In genomic region chr13:22915442-22916082, GRCh38 we compare ENCODE assay signal across 8 cellular contexts.
DNase-seq lines count a peak whose midpoint lies in the region; ATAC-seq and TF ChIP-seq lines count a peak whose summit lies in the region.

No MANE protein-coding gene starts in this region.

- H3K4me2 ChIP-seq in DOHH2 (ENCODE audit: low read length) (peak overlapping the region; percentile 52), H9 (ENCODE audit: insufficient read depth, insufficient read length, low read length) (peak overlapping the region; percentile 61)

- H3K23ac ChIP-seq in H9 (ENCODE audit: insufficient read length, low read depth, low read length), result no peak overlapping the region

- H3K27ac Mint-ChIP-seq in H9, result peak overlapping the region in 2 of 3 experiments; percentile 91 to 94; a peak in 3 of 7 replicates

- H3K27ac ChIP-seq in DOHH2 (ENCODE audit: low read depth, low read length) (no peak overlapping the region), H9 (ENCODE audit: insufficient read length, low read depth, low read length) (no peak overlapping the region), liver (ENCODE audit: low read depth in 1 of 2, low read length in 2 of 2) (no peak overlapping the region), subcutaneous abdominal adipose tissue (ENCODE audit: low read depth, low read length) (no peak overlapping the region)

- H3K27me3 ChIP-seq in DOHH2 (ENCODE audit: control insufficient read depth, low read length), result no peaks in the 10 kb centered on the region
- H3K27me3 ChIP-seq in H9 (ENCODE audit: insufficient read depth, low read length), result no peaks in the 10 kb centered on the region
- no peaks in the 10 kb centered on the region for H3K27me3 ChIP-seq in liver (ENCODE audit: control insufficient read depth in 4 of 4, insufficient read depth in 4 of 4, low read length in 3 of 4)
- H3K27me3 ChIP-seq in subcutaneous abdominal adipose tissue (ENCODE audit: control insufficient read depth in 5 of 5, insufficient read depth in 4 of 5, low read length in 5 of 5), result no peaks in the 10 kb centered on the region

- peak overlapping the region; percentile 70 for H3K14ac ChIP-seq in H9 (ENCODE audit: insufficient read depth, low read length)

- H3K79me2 ChIP-seq in DOHH2 (ENCODE audit: control insufficient read depth, low read length), result no peaks in the 10 kb centered on the region
- H3K79me2 ChIP-seq in H9 (ENCODE audit: insufficient read depth, low read length), result no peaks in the 10 kb centered on the region

- peak overlapping the region; percentile 46 for H3K18ac ChIP-seq in H9 (ENCODE audit: insufficient read length, low read depth, low read length)

- H3K9me3 Mint-ChIP-seq in H9, result peaks cover 5 to 6% of the 10 kb centered on the region in 2 experiments; a peak in 3 of 5 replicates

- no peaks in the 10 kb centered on the region for H4K20me1 ChIP-seq in DOHH2 (ENCODE audit: control insufficient read depth, insufficient read depth, low read depth, low read length)
- H4K20me1 ChIP-seq in H9 (ENCODE audit: control insufficient read depth, insufficient read depth, insufficient read length), result no peaks in the 10 kb centered on the region

- no peak for TF ChIP-seq RAD21 in liver (IDR thresholded peaks at IDR 0.05)

- TF ChIP-seq CTCF in DOHH2 (IDR thresholded peaks at IDR 0.05; ENCODE audit: low read depth, low read length, poor library complexity, severe bottlenecking) (no peak), H9 (conservative IDR thresholded peaks at IDR 0.05) (peak; percentile 57), liver (IDR thresholded peaks at IDR 0.05; ENCODE audit: low read depth, low read length, missing input control) (no peak)

- no peak overlapping the region for H2AK5ac ChIP-seq in H9 (ENCODE audit: insufficient read length, low read length)

- no peaks in the 10 kb centered on the region for H3K36me3 ChIP-seq in DOHH2 (ENCODE audit: control insufficient read depth, low read length)
- H3K36me3 ChIP-seq in liver (ENCODE audit: control insufficient read depth in 4 of 4, insufficient read depth in 3 of 4, low read depth in 1 of 4, low read length in 3 of 4), result no peaks in the 10 kb centered on the region
- H3K36me3 ChIP-seq in subcutaneous abdominal adipose tissue (ENCODE audit: control insufficient read depth in 5 of 5, insufficient read depth in 5 of 5, low read length in 5 of 5), result no peaks in the 10 kb centered on the region

- H2BK5ac ChIP-seq in H9 (ENCODE audit: insufficient read length, low read length), result no peak overlapping the region

- no peak overlapping the region for H2BK120ac ChIP-seq in H9 (ENCODE audit: low read depth, low read length, poor library complexity, severe bottlenecking)

- no peak overlapping the region for H3T11ph ChIP-seq in H9 (ENCODE audit: low read length)

- H3K56ac ChIP-seq in H9 (ENCODE audit: insufficient read length, low read depth, low read length), result no peak overlapping the region

- no peak overlapping the region for H4K91ac ChIP-seq in H9 (ENCODE audit: insufficient read length, low read depth, low read length)

- no peaks in the 10 kb centered on the region for H3K9me2 ChIP-seq in DOHH2 (replicated peaks; ENCODE audit: control insufficient read depth, low read length)

- H3K9me3 ChIP-seq in DOHH2 (ENCODE audit: control insufficient read depth, insufficient read depth, low read length) (no peaks in the 10 kb centered on the region), H9 (ENCODE audit: control insufficient read depth, low read depth, low read length) (no peaks in the 10 kb centered on the region), liver (ENCODE audit: control insufficient read depth in 4 of 4, low read length in 3 of 4) (no peaks in the 10 kb centered on the region), subcutaneous abdominal adipose tissue (ENCODE audit: control insufficient read depth in 5 of 5, low read length in 5 of 5) (no peaks in the 10 kb centered on the region)

- H3K4me1 ChIP-seq in DOHH2 (ENCODE audit: control insufficient read depth, low read length) (peaks cover 9% of the 10 kb centered on the region), H9 (ENCODE audit: insufficient read depth, low read length) (no peaks in the 10 kb centered on the region), liver (ENCODE audit: control insufficient read depth in 4 of 4, insufficient read depth in 4 of 4, low read length in 3 of 4) (peaks cover 0 to 3% (median under 1%) of the 10 kb centered on the region in 4 donors), subcutaneous abdominal adipose tissue (ENCODE audit: control insufficient read depth in 5 of 5, insufficient read depth in 5 of 5, low read length in 5 of 5) (peaks cover 0 to 13% (median 6%) of the 10 kb centered on the region in 5 donors)

- H3K4ac ChIP-seq in H9 (ENCODE audit: low read depth, low read length), result no peak overlapping the region

- H2BK20ac ChIP-seq in H9 (ENCODE audit: low read depth, low read length, poor library complexity, severe bottlenecking), result no peak overlapping the region

- no peak overlapping the region for H2AFZ ChIP-seq in H9 (ENCODE audit: low read length)

- H3K27me3 Mint-ChIP-seq in H9 (ENCODE audit: low read depth), result no peaks in the 10 kb centered on the region

- no peak for ATAC-seq in GM19035 (IDR thresholded peaks at IDR 0.05; ENCODE audit: unreplicated experiment)

- peak overlapping the region; percentile 81 to 86 for H3K4me3 Mint-ChIP-seq in H9

- H3K36me3 Mint-ChIP-seq in H9 (ENCODE audit: insufficient read depth in 1 of 3, low read depth in 3 of 3), result peaks cover 4 to 11% (median 7%) of the 10 kb centered on the region in 3 experiments; a peak in 5 of 7 replicates

- DNase-seq in H9, result peak; percentile 88
- peak; percentile 82 for DNase-seq in NCI-H748 treated with DMSO at 0.1 percent for 48 hours (lab: John Stamatoyannopoulos, UW)
- DNase-seq in dermis blood vessel endothelial cell, result peak; percentile 4
- no peak for DNase-seq in GM19238 (ENCODE audit: insufficient read length, low spot score)

- H3K4me1 Mint-ChIP-seq in H9, result peaks cover 20 to 21% of the 10 kb centered on the region in 2 experiments

- no peaks in the 10 kb centered on the region for H3K23me2 ChIP-seq in H9 (ENCODE audit: insufficient read length, low read depth, low read length, poor library complexity, severe bottlenecking)

- H3K9ac ChIP-seq in H9 (ENCODE audit: extremely low read depth, insufficient read length, low read length) (peak overlapping the region; percentile 34), liver (ENCODE audit: low read depth in 1 of 2, low read length in 2 of 2) (no peak overlapping the region), subcutaneous abdominal adipose tissue (ENCODE audit: low read length in 5 of 5) (peak overlapping the region in 1 of 5 donors; percentile 62)

- H4K8ac ChIP-seq in H9 (replicated peaks; ENCODE audit: insufficient read length, low read depth, low read length), result no peak overlapping the region

- no peak overlapping the region for H4K5ac ChIP-seq in H9 (ENCODE audit: insufficient read length, low read depth, low read length)

- WGBS in H9 (ENCODE audit: extremely low coverage, insufficient read length, low lambda C conversion rate), result no CpG with 5 or more reads among the region's 58 CpGs
- WGBS in liver, result 2% methylated on average over 58 of the region's 58 CpGs

- H3K79me1 ChIP-seq in H9 (ENCODE audit: insufficient read depth, low read depth, low read length, poor library complexity, severe bottlenecking), result no peaks in the 10 kb centered on the region

- no peaks in the 10 kb centered on the region for H3F3A ChIP-seq in DOHH2 (ENCODE audit: control insufficient read depth, insufficient read depth)

- H3K4me3 ChIP-seq in DOHH2 (ENCODE audit: low read length) (peak overlapping the region; percentile 64), liver (ENCODE audit: low read depth in 1 of 3, low read length in 3 of 3) (peak overlapping the region in 2 of 3 donors; percentile 52 to 55), subcutaneous abdominal adipose tissue (ENCODE audit: low read depth in 1 of 5, low read length in 5 of 5) (peak overlapping the region; percentile 57 to 86 (median 77))

- no peak overlapping the region for H2BK12ac ChIP-seq in H9 (ENCODE audit: insufficient read length, low read depth, low read length)

- no peak overlapping the region for H2BK15ac ChIP-seq in H9 (ENCODE audit: low read depth, low read length)

TF ChIP-seq in liver, 16 proteins besides CTCF, POLR2A, EP300 and RAD21:
- TF ChIP-seq ZBTB33 (IDR thresholded peaks at IDR 0.05) (no peak), FOXA1 (IDR thresholded peaks at IDR 0.05) (no peak), GABPA (IDR thresholded peaks at IDR 0.05 in 1 of 2, conservative IDR thresholded peaks at IDR 0.05 in 1 of 2) (no peak), NR2F2 (IDR thresholded peaks at IDR 0.05) (no peak), RXRA (IDR thresholded peaks at IDR 0.05) (no peak), JUND (IDR thresholded peaks at IDR 0.05) (no peak), ATF3 (IDR thresholded peaks at IDR 0.05) (no peak), EGR1 (IDR thresholded peaks at IDR 0.05; ENCODE audit: low read depth in 2 of 2) (no peak)
